ENCODE assay signal across 25 cellular contexts in the genomic region with DNA sequence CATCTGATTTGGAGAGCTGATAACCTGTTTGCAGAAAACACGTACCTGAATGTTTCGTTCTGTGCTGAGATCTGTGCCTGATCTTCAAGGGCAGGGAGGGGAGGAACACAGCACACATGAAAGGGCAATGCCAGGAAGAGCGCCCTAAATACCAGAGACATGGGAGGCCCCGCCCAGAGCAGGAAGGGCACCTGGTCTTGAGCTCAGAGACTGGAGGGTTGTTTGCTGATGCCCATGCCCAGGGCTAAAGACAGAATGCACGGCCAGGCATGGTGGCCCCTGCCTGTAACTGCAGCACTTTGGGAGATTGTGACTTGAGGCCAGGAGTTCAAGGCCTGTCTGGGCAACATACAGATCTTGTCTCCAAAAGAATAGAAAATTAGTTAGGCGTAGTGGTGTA.
A peak's percentile ranks its signal among the peaks of the same experiment; 100 is the strongest.
DNase-seq lines count a peak whose midpoint lies in the region; ATAC-seq and TF ChIP-seq lines count a peak whose summit lies in the region.
"Had no signal": no experiment of that assay in that cellular context is flagged by ENCODE, and none has a peak within 500 bp of the region (broad histone marks: within the 10 kb centered on the region; RNA-seq: fewer than 3 reads in every experiment).

No MANE protein-coding gene starts in this region.

- H3K9me3 ChIP-seq in T-helper 17 cell (ENCODE audit: control insufficient read depth, low read length, poor library complexity, severe bottlenecking) = no peaks in the 10 kb centered on the region
- H3K9me3 ChIP-seq: BE2C, SJCRH30 had no signal

- peak; percentile 91 for ATAC-seq in T-helper 17 cell
- peak; percentile 20 for ATAC-seq in stimulated activated memory B cell treated with anti-CD40 and anti-IgM and Interleukin-4, amounts not matched to agents 10 μg/mL and 1 μg/mL and 100 μg/mL, for 72 hours
- ATAC-seq: PC-3, Right ventricle myocardium inferior had no signal

- H3K27ac Mint-ChIP-seq in T-helper 17 cell = peak overlapping the region; percentile 27
- no peak overlapping the region for H3K27ac Mint-ChIP-seq in stimulated activated memory B cell treated with anti-CD40 and anti-IgM and Interleukin-4, amounts not matched to agents 10 μg/mL and 1 μg/mL and 100 μg/mL, for 72 hours
- no peak overlapping the region for H3K27ac Mint-ChIP-seq in activated T-helper 2 cell treated with anti-CD3 and anti-CD28 coated beads, Interferon-gamma antibody, Interleukin-2, Interleukin-4, amounts not matched to agents 10 μg/mL and 5 μg/mL and 100 μg/mL, durations not matched to agents 14 hours and 24 hours and 36 hours
- H3K27ac Mint-ChIP-seq: CD14-positive monocyte had no signal

- intact Hi-C loops in activated T-helper 2 cell treated with anti-CD3 and anti-CD28 coated beads, Interferon-gamma antibody, Interleukin-2, Interleukin-4, amounts not matched to agents 10 μg/mL and 5 μg/mL and 100 μg/mL, durations not matched to agents 14 hours and 24 hours and 36 hours (cut with micrococcal nuclease) = no loop called here

- DNase-seq in activated CD4-positive, alpha-beta T cell treated with anti-CD3 and anti-CD28 coated beads for 48 hours = peak; percentile 3
- no peak for DNase-seq in activated CD4-positive, alpha-beta T cell treated with anti-CD3 and anti-CD28 coated beads, Interleukin-2, amount 50 U/mL, for 1 hour
- DNase-seq in stimulated activated CD4-positive, alpha-beta T cell treated with anti-CD3 and anti-CD28 coated beads, Interleukin-15, amount 100 ng/mL, for 24 hours = peak; percentile 3
- DNase-seq in stimulated activated CD4-positive, alpha-beta T cell treated with anti-CD3 and anti-CD28 coated beads, Interleukin-2, amount 100 ng/mL, for 48 hours = no peak
- DNase-seq in T-helper 17 cell (peak in 1 of 3 donors; percentile 7), GM13976 (ENCODE audit: low spot score) (no peak)
- DNase-seq in activated T-helper 2 cell treated with anti-CD3 and anti-CD28 coated beads, Interferon-gamma antibody, Interleukin-2, Interleukin-4, amounts not matched to agents 10 μg/mL and 5 μg/mL and 100 μg/mL, durations not matched to agents 14 hours and 24 hours and 36 hours (ENCODE audit: low spot score) = no peak
- DNase-seq: 8988T, ACHN, BE2C, Caco-2, HCEC 1CT, KBM-7, MV-4-11, NCI-H1105, NCI-H146, NCI-H2029, NCI-H446, NCI-H524 treated with DMSO at 0.1 percent for 48 hours, NCI-H774, PC-3, SJCRH30 had no signal

- H3K4me3 Mint-ChIP-seq in T-helper 17 cell = peak overlapping the region; percentile 66
- H3K4me3 Mint-ChIP-seq in stimulated activated memory B cell treated with anti-CD40 and anti-IgM and Interleukin-4, amounts not matched to agents 10 μg/mL and 1 μg/mL and 100 μg/mL, for 72 hours = no peak overlapping the region
- H3K4me3 Mint-ChIP-seq in activated T-helper 2 cell treated with anti-CD3 and anti-CD28 coated beads, Interferon-gamma antibody, Interleukin-2, Interleukin-4, amounts not matched to agents 10 μg/mL and 5 μg/mL and 100 μg/mL, durations not matched to agents 14 hours and 24 hours and 36 hours (ENCODE audit: low read depth) = no peak overlapping the region

- H3K9me3 Mint-ChIP-seq in stimulated activated memory B cell treated with anti-CD40 and anti-IgM and Interleukin-4, amounts not matched to agents 10 μg/mL and 1 μg/mL and 100 μg/mL, for 72 hours = peaks cover 5% of the 10 kb centered on the region
- H3K9me3 Mint-ChIP-seq in activated T-helper 2 cell treated with anti-CD3 and anti-CD28 coated beads, Interferon-gamma antibody, Interleukin-2, Interleukin-4, amounts not matched to agents 10 μg/mL and 5 μg/mL and 100 μg/mL, durations not matched to agents 14 hours and 24 hours and 36 hours = peaks cover 34% of the 10 kb centered on the region

- TF ChIP-seq CTCF in GM13976 (IDR thresholded peaks at IDR 0.05; ENCODE audit: borderline replicate concordance, control extremely low read depth, extremely low read depth, insufficient read depth, missing control alignments) = no peak

- in situ Hi-C loops in GM13976 (cut with MboI; ENCODE audit: low sequenced_read_pairs, unreplicated experiment) = no loop called here

- H3K4me1 Mint-ChIP-seq in T-helper 17 cell = peaks cover 17% of the 10 kb centered on the region
- H3K4me1 Mint-ChIP-seq in stimulated activated memory B cell treated with anti-CD40 and anti-IgM and Interleukin-4, amounts not matched to agents 10 μg/mL and 1 μg/mL and 100 μg/mL, for 72 hours = no peaks in the 10 kb centered on the region
- H3K4me1 Mint-ChIP-seq in activated T-helper 2 cell treated with anti-CD3 and anti-CD28 coated beads, Interferon-gamma antibody, Interleukin-2, Interleukin-4, amounts not matched to agents 10 μg/mL and 5 μg/mL and 100 μg/mL, durations not matched to agents 14 hours and 24 hours and 36 hours (ENCODE audit: low read depth) = no peaks in the 10 kb centered on the region
- H3K4me1 Mint-ChIP-seq: CD14-positive monocyte had no signal

- H3K36me3 Mint-ChIP-seq in T-helper 17 cell (ENCODE audit: low read depth) = no peaks in the 10 kb centered on the region
- no peaks in the 10 kb centered on the region for H3K36me3 Mint-ChIP-seq in stimulated activated memory B cell treated with anti-CD40 and anti-IgM and Interleukin-4, amounts not matched to agents 10 μg/mL and 1 μg/mL and 100 μg/mL, for 72 hours
- H3K36me3 Mint-ChIP-seq in activated T-helper 2 cell treated with anti-CD3 and anti-CD28 coated beads, Interferon-gamma antibody, Interleukin-2, Interleukin-4, amounts not matched to agents 10 μg/mL and 5 μg/mL and 100 μg/mL, durations not matched to agents 14 hours and 24 hours and 36 hours (ENCODE audit: low read depth) = no peaks in the 10 kb centered on the region
- H3K36me3 Mint-ChIP-seq: CD14-positive monocyte had no signal

- H3K27me3 Mint-ChIP-seq in T-helper 17 cell = no peaks in the 10 kb centered on the region
- no peaks in the 10 kb centered on the region for H3K27me3 Mint-ChIP-seq in stimulated activated memory B cell treated with anti-CD40 and anti-IgM and Interleukin-4, amounts not matched to agents 10 μg/mL and 1 μg/mL and 100 μg/mL, for 72 hours
- H3K27me3 Mint-ChIP-seq in activated T-helper 2 cell treated with anti-CD3 and anti-CD28 coated beads, Interferon-gamma antibody, Interleukin-2, Interleukin-4, amounts not matched to agents 10 μg/mL and 5 μg/mL and 100 μg/mL, durations not matched to agents 14 hours and 24 hours and 36 hours (ENCODE audit: low read depth) = no peaks in the 10 kb centered on the region

Comparison
In these comparisons a context has a peak if more than half of its experiments do, and no peak if none do; other contexts are left out.
1. DNase-seq: peak in activated CD4-positive, alpha-beta T cell treated with anti-CD3 and anti-CD28 coated beads for 48 hours (single experiment) and stimulated activated CD4-positive, alpha-beta T cell treated with anti-CD3 and anti-CD28 coated beads, Interleukin-15, amount 100 ng/mL, for 24 hours (single experiment); none in activated CD4-positive, alpha-beta T cell treated with anti-CD3 and anti-CD28 coated beads, Interleukin-2, amount 50 U/mL, for 1 hour (single experiment), stimulated activated CD4-positive, alpha-beta T cell treated with anti-CD3 and anti-CD28 coated beads, Interleukin-2, amount 100 ng/mL, for 48 hours (0 of 2), activated T-helper 2 cell treated with anti-CD3 and anti-CD28 coated beads, Interferon-gamma antibody, Interleukin-2, Interleukin-4, amounts not matched to agents 10 μg/mL and 5 μg/mL and 100 μg/mL, durations not matched to agents 14 hours and 24 hours and 36 hours (single experiment) and GM13976 (single experiment).